ENCODE assay signal across 24 cellular contexts in genomic region chrX:131910565-131910964, GRCh38.
"Had no signal": no experiment of that assay in that cellular context is flagged by ENCODE, and none has a peak within 500 bp of the region (broad histone marks: within the 10 kb centered on the region; RNA-seq: fewer than 3 reads in every experiment).

No MANE protein-coding gene starts in this region.

- H3K27me3 Mint-ChIP-seq: activated CD8-positive, alpha-beta T cell treated with anti-CD3 and anti-CD28 coated beads for 36 hours; activated naive CD8-positive, alpha-beta T cell treated with anti-CD3 and anti-CD28 coated beads, Interleukin-2, amount 10 ng/mL, durations not matched to agents 7 days and 5 days had no signal

- H3K27ac Mint-ChIP-seq: activated CD8-positive, alpha-beta T cell treated with anti-CD3 and anti-CD28 coated beads for 36 hours; activated naive CD8-positive, alpha-beta T cell treated with anti-CD3 and anti-CD28 coated beads, Interleukin-2, amount 10 ng/mL, durations not matched to agents 7 days and 5 days; T-helper 1 cell treated with Interleukin-12 subunit alpha and Interleukin-12 subunit beta and Interleukin-4 antibody, amounts not matched to agents 30 μg/mL and 1 μg/mL, for 36 hours had no signal

- H3K9me3 ChIP-seq: adrenal gland, colonic mucosa, Peyer's patch, SJCRH30 had no signal

- H3K4me1 ChIP-seq: adrenal gland, colonic mucosa, Peyer's patch had no signal

- H3K36me3 Mint-ChIP-seq: activated naive CD8-positive, alpha-beta T cell treated with anti-CD3 and anti-CD28 coated beads, Interleukin-2, amount 10 ng/mL, durations not matched to agents 7 days and 5 days had no signal

- H3K27me3 ChIP-seq: colonic mucosa, Peyer's patch, SJCRH30 had no signal

- H3K36me3 ChIP-seq: adrenal gland, colonic mucosa, Peyer's patch, SJCRH30 had no signal

- DNase-seq: activated CD4-positive, alpha-beta T cell treated with anti-CD3 and anti-CD28 coated beads for 4 hours; activated CD8-positive, alpha-beta memory T cell treated with anti-CD3 and anti-CD28 coated beads, Interleukin-2, amount 50 U/mL, for 4 hours; activated CD8-positive, alpha-beta T cell treated with anti-CD3 and anti-CD28 coated beads for 36 hours; activated naive CD4-positive, alpha-beta T cell treated with anti-CD3 and anti-CD28 coated beads, Interleukin-2, amount 50 U/mL, for 16 hours; activated naive CD8-positive, alpha-beta T cell treated with anti-CD3 and anti-CD28 coated beads, Interleukin-2, amount 10 ng/mL, durations not matched to agents 7 days and 5 days; activated T-cell treated with anti-CD3 and anti-CD28 coated beads, Interleukin-2, amount 50 U/mL, for 1 hour; adrenal gland; anterior cingulate cortex; caudate nucleus; colonic mucosa; Karpas-422; NCI-H1048; NCI-H1417 treated with DMSO at 0.1 percent for 48 hours; NCI-H187; NCI-H2081; NCI-H2227 treated with DMSO at 0.1 percent for 48 hours; NCI-H526; NCI-H774; Peyer's patch; Right ventricle myocardium superior; SJCRH30 had no signal

- H3K4me1 Mint-ChIP-seq: activated naive CD8-positive, alpha-beta T cell treated with anti-CD3 and anti-CD28 coated beads, Interleukin-2, amount 10 ng/mL, durations not matched to agents 7 days and 5 days had no signal

- H3K27ac ChIP-seq: adrenal gland, colonic mucosa, Peyer's patch, RWPE1, SJCRH30 had no signal

- H3K4me3 ChIP-seq: adrenal gland, colonic mucosa, Peyer's patch, SJCRH30 had no signal

- H3K9me3 Mint-ChIP-seq: activated CD8-positive, alpha-beta T cell treated with anti-CD3 and anti-CD28 coated beads for 36 hours; activated naive CD8-positive, alpha-beta T cell treated with anti-CD3 and anti-CD28 coated beads, Interleukin-2, amount 10 ng/mL, durations not matched to agents 7 days and 5 days; T-helper 1 cell treated with Interleukin-12 subunit alpha and Interleukin-12 subunit beta and Interleukin-4 antibody, amounts not matched to agents 30 μg/mL and 1 μg/mL, for 36 hours had no signal

- ATAC-seq: activated CD4-positive, CD25-positive, alpha-beta regulatory T cell treated with anti-CD3 and anti-CD28 coated beads, Interleukin-2, amount 50 U/mL, for 24 hours; activated CD8-positive, alpha-beta T cell treated with anti-CD3 and anti-CD28 coated beads for 36 hours had no signal

- H3K4me3 Mint-ChIP-seq: activated CD8-positive, alpha-beta T cell treated with anti-CD3 and anti-CD28 coated beads for 36 hours; activated naive CD8-positive, alpha-beta T cell treated with anti-CD3 and anti-CD28 coated beads, Interleukin-2, amount 10 ng/mL, durations not matched to agents 7 days and 5 days; T-helper 1 cell treated with Interleukin-12 subunit alpha and Interleukin-12 subunit beta and Interleukin-4 antibody, amounts not matched to agents 30 μg/mL and 1 μg/mL, for 36 hours had no signal
